12 cellular contexts compared by ENCODE assay signal in genomic region chr2:197229509-197230458, GRCh38.
DNase-seq lines count a peak whose midpoint lies in the region; ATAC-seq and TF ChIP-seq lines count a peak whose summit lies in the region.
"Had no signal": no experiment of that assay in that cellular context is flagged by ENCODE, and none has a peak within 500 bp of the region (broad histone marks: within the 10 kb centered on the region; RNA-seq: fewer than 3 reads in every experiment).

No MANE protein-coding gene starts in this region.

- H3K4me1 Mint-ChIP-seq in activated T-helper 1 cell treated with anti-CD3 and anti-CD28 coated beads, Interleukin-12 subunit alpha, Interleukin-12 subunit beta, Interleukin-2, Interleukin-4 antibody, amounts not matched to agents 30 ng/mL and 10 ng/mL and 1 ng/mL, durations not matched to agents 14 hours and 24 hours and 36 hours (ENCODE audit: low read depth) = peaks cover 77% of the 10 kb centered on the region

- no peak overlapping the region for H3K4me3 ChIP-seq in AG09309 (ENCODE audit: control insufficient read depth, low read depth, low read length)
- no peak overlapping the region for H3K4me3 ChIP-seq in MM.1S (ENCODE audit: low read length)
- H3K4me3 ChIP-seq: uterus had no signal

- H3K9me2 ChIP-seq in MM.1S (replicated peaks; ENCODE audit: insufficient read depth, low read length) = no peaks in the 10 kb centered on the region

- no peak overlapping the region for H3K27ac ChIP-seq in MM.1S (ENCODE audit: low read length)
- H3K27ac ChIP-seq: uterus had no signal

- no peaks in the 10 kb centered on the region for H3K9me3 Mint-ChIP-seq in activated T-helper 1 cell treated with anti-CD3 and anti-CD28 coated beads, Interleukin-12 subunit alpha, Interleukin-12 subunit beta, Interleukin-2, Interleukin-4 antibody, amounts not matched to agents 30 ng/mL and 10 ng/mL and 1 ng/mL, durations not matched to agents 14 hours and 24 hours and 36 hours

- no peaks in the 10 kb centered on the region for H3K9me3 ChIP-seq in MM.1S (replicated peaks; ENCODE audit: insufficient read depth, low read length)
- H3K9me3 ChIP-seq: uterus had no signal

- H3K79me2 ChIP-seq in MM.1S (ENCODE audit: low read length) = peaks cover 92% of the 10 kb centered on the region

- H4K20me1 ChIP-seq in MM.1S (ENCODE audit: insufficient read depth, low read length) = no peaks in the 10 kb centered on the region

- H3K27me3 ChIP-seq in MM.1S (replicated peaks; ENCODE audit: insufficient read depth, low read length) = no peaks in the 10 kb centered on the region
- H3K27me3 ChIP-seq: uterus had no signal

- no peak overlapping the region for H3K4me2 ChIP-seq in MM.1S (ENCODE audit: low read depth, low read length)

- H3K36me3 ChIP-seq in MM.1S (replicated peaks; ENCODE audit: insufficient read depth, low read length) = no peaks in the 10 kb centered on the region
- H3K36me3 ChIP-seq: uterus had no signal

- peak; percentile 59 for ATAC-seq in left colon

- DNase-seq in AG09309 (ENCODE audit: low read depth) (peak; percentile 76), Daoy (ENCODE audit: low read depth) (peak; percentile 13), left colon (no peak), NCI-H446 treated with DMSO at 0.1 percent for 48 hours (lab: John Stamatoyannopoulos, UW) (no peak), cerebellar nuclear complex (lab: John Stamatoyannopoulos, UW) (no peak), MM.1S (no peak), D341Med (ENCODE audit: low spot score) (no peak)
- no peak for DNase-seq in activated T-helper 1 cell treated with anti-CD3 and anti-CD28 coated beads, Interleukin-12 subunit alpha, Interleukin-12 subunit beta, Interleukin-2, Interleukin-4 antibody, amounts not matched to agents 30 ng/mL and 10 ng/mL and 1 ng/mL, durations not matched to agents 14 hours and 24 hours and 36 hours (ENCODE audit: low spot score)
- DNase-seq: activated CD4-positive, alpha-beta T cell treated with anti-CD3 and anti-CD28 coated beads, Interleukin-2, amount 50 U/mL, for 48 hours; NCI-H1092 treated with DMSO at 0.1 percent for 48 hours; RPMI8226; uterus had no signal

- no peak overlapping the region for H3K4me3 Mint-ChIP-seq in activated T-helper 1 cell treated with anti-CD3 and anti-CD28 coated beads, Interleukin-12 subunit alpha, Interleukin-12 subunit beta, Interleukin-2, Interleukin-4 antibody, amounts not matched to agents 30 ng/mL and 10 ng/mL and 1 ng/mL, durations not matched to agents 14 hours and 24 hours and 36 hours

- no peaks in the 10 kb centered on the region for H3K27me3 Mint-ChIP-seq in activated T-helper 1 cell treated with anti-CD3 and anti-CD28 coated beads, Interleukin-12 subunit alpha, Interleukin-12 subunit beta, Interleukin-2, Interleukin-4 antibody, amounts not matched to agents 30 ng/mL and 10 ng/mL and 1 ng/mL, durations not matched to agents 14 hours and 24 hours and 36 hours (ENCODE audit: insufficient read depth)

- no peaks in the 10 kb centered on the region for H3F3A ChIP-seq in MM.1S (ENCODE audit: insufficient read depth, low read length)

- H3K9ac ChIP-seq in MM.1S (ENCODE audit: low read length) = no peak overlapping the region

- intact Hi-C loops in activated T-helper 1 cell treated with anti-CD3 and anti-CD28 coated beads, Interleukin-12 subunit alpha, Interleukin-12 subunit beta, Interleukin-2, Interleukin-4 antibody, amounts not matched to agents 30 ng/mL and 10 ng/mL and 1 ng/mL, durations not matched to agents 14 hours and 24 hours and 36 hours (cut with micrococcal nuclease) = no loop called here
- intact Hi-C loops in left colon (cut with DNase I, micrococcal nuclease) = no loop called here

- TF ChIP-seq CTCF in AG09309 (IDR thresholded peaks at IDR 0.05; ENCODE audit: control insufficient read depth, insufficient read depth, low read depth, low read length, missing control alignments) = no peak
- TF ChIP-seq CTCF in MM.1S (IDR thresholded peaks at IDR 0.05; ENCODE audit: low read length) = no peak

- peak overlapping the region; percentile 32 for H3K27ac Mint-ChIP-seq in activated T-helper 1 cell treated with anti-CD3 and anti-CD28 coated beads, Interleukin-12 subunit alpha, Interleukin-12 subunit beta, Interleukin-2, Interleukin-4 antibody, amounts not matched to agents 30 ng/mL and 10 ng/mL and 1 ng/mL, durations not matched to agents 14 hours and 24 hours and 36 hours

- no peak overlapping the region for H2AFZ ChIP-seq in MM.1S (ENCODE audit: low read length)

- H3K4me1 ChIP-seq in MM.1S (ENCODE audit: low read length) = no peaks in the 10 kb centered on the region
- H3K4me1 ChIP-seq: uterus had no signal

- peaks cover 28% of the 10 kb centered on the region for H3K36me3 Mint-ChIP-seq in activated T-helper 1 cell treated with anti-CD3 and anti-CD28 coated beads, Interleukin-12 subunit alpha, Interleukin-12 subunit beta, Interleukin-2, Interleukin-4 antibody, amounts not matched to agents 30 ng/mL and 10 ng/mL and 1 ng/mL, durations not matched to agents 14 hours and 24 hours and 36 hours (ENCODE audit: low read depth)

Comparison
In these comparisons a context has a peak if more than half of its experiments do, and no peak if none do; other contexts are left out.
1. DNase-seq: peak in AG09309 (single experiment) and Daoy (single experiment); none in activated T-helper 1 cell treated with anti-CD3 and anti-CD28 coated beads, Interleukin-12 subunit alpha, Interleukin-12 subunit beta, Interleukin-2, Interleukin-4 antibody, amounts not matched to agents 30 ng/mL and 10 ng/mL and 1 ng/mL, durations not matched to agents 14 hours and 24 hours and 36 hours (single experiment), left colon (0 of 2), NCI-H446 treated with DMSO at 0.1 percent for 48 hours (single experiment), cerebellar nuclear complex (0 of 2), MM.1S (single experiment) and D341Med (single experiment).